In the genomic region with DNA sequence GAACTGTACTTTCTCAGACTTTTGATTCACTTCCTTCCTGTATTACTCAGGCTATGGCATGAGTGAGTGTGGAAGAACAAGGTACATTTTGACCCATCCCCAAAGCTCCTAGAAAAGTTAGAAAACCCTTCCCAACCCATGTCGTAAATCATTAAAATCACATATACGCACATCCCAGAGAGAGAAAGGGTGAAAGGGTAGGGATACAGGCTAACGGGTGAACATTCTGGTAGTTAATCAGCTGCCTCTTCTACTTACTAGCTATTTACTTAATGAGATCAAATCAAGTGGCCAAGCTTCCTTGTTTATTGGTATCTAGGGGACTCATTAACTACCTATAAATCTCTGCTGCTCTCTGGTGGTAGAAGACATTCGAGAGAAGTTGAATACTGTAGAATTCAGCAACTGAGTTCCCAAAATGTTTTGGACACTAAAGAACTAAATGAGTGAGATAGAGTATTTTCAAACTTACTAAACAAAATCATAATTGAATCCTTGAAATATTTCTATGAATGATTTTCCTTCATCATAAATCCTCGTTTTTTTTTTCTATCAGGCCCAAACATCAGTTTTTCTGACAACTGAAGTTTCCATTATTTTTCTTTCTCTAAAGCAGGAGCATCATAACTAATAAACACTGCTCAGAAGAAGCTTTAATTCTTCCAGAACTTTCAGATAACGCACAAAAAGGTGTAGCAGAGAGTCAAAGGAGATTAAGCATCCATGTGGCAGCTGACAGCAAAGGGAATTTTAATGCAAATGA, we compare ENCODE assay signal across 8 cellular contexts.
DNase-seq lines count a peak whose midpoint lies in the region; ATAC-seq and TF ChIP-seq lines count a peak whose summit lies in the region.

No MANE protein-coding gene starts in this region.

- POLR2A ChIA-PET in activated CD8-positive, alpha-beta T cell treated with anti-CD3 and anti-CD28 coated beads for 36 hours (lab: Charles Lee) = no interaction called here
- POLR2A ChIA-PET in activated CD8-positive, alpha-beta T cell treated with anti-CD3 and anti-CD28 coated beads, Interleukin-2, amount 10 ng/mL, durations not matched to agents 7 days and 5 days (lab: Charles Lee) = no interaction called here

- ATAC-seq in activated CD8-positive, alpha-beta T cell treated with anti-CD3 and anti-CD28 coated beads for 36 hours = no peak
- no peak for ATAC-seq in activated CD8-positive, alpha-beta T cell treated with anti-CD3 and anti-CD28 coated beads, Interleukin-2, amount 10 ng/mL, durations not matched to agents 7 days and 5 days
- ATAC-seq in mucosa of descending colon = peak; percentile 56
- no peak for ATAC-seq in HG02642 (IDR thresholded peaks at IDR 0.05; ENCODE audit: poor library complexity, unreplicated experiment)

- H3K27me3 Mint-ChIP-seq in activated CD8-positive, alpha-beta T cell treated with anti-CD3 and anti-CD28 coated beads for 36 hours = peaks cover 8% of the 10 kb centered on the region
- peaks cover 11% of the 10 kb centered on the region for H3K27me3 Mint-ChIP-seq in activated CD8-positive, alpha-beta T cell treated with anti-CD3 and anti-CD28 coated beads, Interleukin-2, amount 10 ng/mL, durations not matched to agents 7 days and 5 days (ENCODE audit: low read depth)

- CTCF ChIA-PET in activated CD8-positive, alpha-beta T cell treated with anti-CD3 and anti-CD28 coated beads for 36 hours (lab: Charles Lee) = interaction anchor here (0.6 to 2.3 kb wide), 13 partner anchors 10 to 731 kb away, joined by 3 to 13 read pairs (median 3); no protein-coding TSS in a partner anchor
- CTCF ChIA-PET in activated CD8-positive, alpha-beta T cell treated with anti-CD3 and anti-CD28 coated beads, Interleukin-2, amount 10 ng/mL, durations not matched to agents 7 days and 5 days (lab: Charles Lee) = interaction anchor here (0.6 to 1.9 kb wide), 5 partner anchors 15 to 443 kb away, joined by 3 to 10 read pairs (median 4); no protein-coding TSS in a partner anchor

- no peaks in the 10 kb centered on the region for H3K36me3 ChIP-seq in mucosa of descending colon (ENCODE audit: low read depth)
- no peaks in the 10 kb centered on the region for H3K36me3 ChIP-seq in effector memory CD4-positive, alpha-beta T cell (ENCODE audit: control insufficient read depth, insufficient read depth, low read length)

- intact Hi-C loops in activated CD8-positive, alpha-beta T cell treated with anti-CD3 and anti-CD28 coated beads for 36 hours (cut with micrococcal nuclease) = loop anchor here (2.0 kb wide), 1 partner anchor 125 kb away; no protein-coding TSS in a partner anchor
- intact Hi-C loops in mucosa of descending colon (cut with DNase I, micrococcal nuclease) = no loop called here

- H3K27ac Mint-ChIP-seq in activated CD8-positive, alpha-beta T cell treated with anti-CD3 and anti-CD28 coated beads for 36 hours = no peak overlapping the region
- H3K27ac Mint-ChIP-seq in activated CD8-positive, alpha-beta T cell treated with anti-CD3 and anti-CD28 coated beads, Interleukin-2, amount 10 ng/mL, durations not matched to agents 7 days and 5 days = no peak overlapping the region

- no peak overlapping the region for H3K27ac ChIP-seq in effector memory CD4-positive, alpha-beta T cell (ENCODE audit: insufficient read depth, low read length, poor library complexity, severe bottlenecking)

- no peaks in the 10 kb centered on the region for H3K9me3 ChIP-seq in mucosa of descending colon
- no peaks in the 10 kb centered on the region for H3K9me3 ChIP-seq in effector memory CD4-positive, alpha-beta T cell (ENCODE audit: control insufficient read depth, low read length)

- H3K9me3 Mint-ChIP-seq in activated CD8-positive, alpha-beta T cell treated with anti-CD3 and anti-CD28 coated beads for 36 hours = peaks cover 2% of the 10 kb centered on the region
- no peaks in the 10 kb centered on the region for H3K9me3 Mint-ChIP-seq in activated CD8-positive, alpha-beta T cell treated with anti-CD3 and anti-CD28 coated beads, Interleukin-2, amount 10 ng/mL, durations not matched to agents 7 days and 5 days (ENCODE audit: insufficient read depth)

- H3K4me1 Mint-ChIP-seq in activated CD8-positive, alpha-beta T cell treated with anti-CD3 and anti-CD28 coated beads for 36 hours (ENCODE audit: low read depth) = no peaks in the 10 kb centered on the region
- no peaks in the 10 kb centered on the region for H3K4me1 Mint-ChIP-seq in activated CD8-positive, alpha-beta T cell treated with anti-CD3 and anti-CD28 coated beads, Interleukin-2, amount 10 ng/mL, durations not matched to agents 7 days and 5 days (ENCODE audit: low read depth)

- H3K4me3 ChIP-seq in mucosa of descending colon = no peak overlapping the region
- H3K4me3 ChIP-seq in effector memory CD4-positive, alpha-beta T cell (ENCODE audit: insufficient read depth, low read depth, low read length, poor library complexity, severe bottlenecking) = no peak overlapping the region

- peak; percentile 40 for TF ChIP-seq CTCF in activated CD8-positive, alpha-beta T cell treated with anti-CD3 and anti-CD28 coated beads for 36 hours (IDR thresholded peaks at IDR 0.05)
- TF ChIP-seq CTCF in mucosa of descending colon (IDR thresholded peaks at IDR 0.05) = no peak

- H3K4me3 Mint-ChIP-seq in activated CD8-positive, alpha-beta T cell treated with anti-CD3 and anti-CD28 coated beads for 36 hours = no peak overlapping the region
- H3K4me3 Mint-ChIP-seq in activated CD8-positive, alpha-beta T cell treated with anti-CD3 and anti-CD28 coated beads, Interleukin-2, amount 10 ng/mL, durations not matched to agents 7 days and 5 days = no peak overlapping the region

- no peak for DNase-seq in activated CD8-positive, alpha-beta T cell treated with anti-CD3 and anti-CD28 coated beads for 36 hours
- DNase-seq in activated CD8-positive, alpha-beta T cell treated with anti-CD3 and anti-CD28 coated beads, Interleukin-2, amount 10 ng/mL, durations not matched to agents 7 days and 5 days = no peak
- DNase-seq in NCI-H748 treated with DMSO at 0.1 percent for 48 hours (lab: John Stamatoyannopoulos, UW) (peak; percentile 26), dermis blood vessel endothelial cell (peak; percentile 82), mucosa of descending colon (peak in 1 of 3 donors; percentile 40), 8988T (no peak)
- DNase-seq in effector memory CD4-positive, alpha-beta T cell = no peak

- H3K4me1 ChIP-seq in mucosa of descending colon (ENCODE audit: low read depth) = peaks cover 2% of the 10 kb centered on the region
- no peaks in the 10 kb centered on the region for H3K4me1 ChIP-seq in effector memory CD4-positive, alpha-beta T cell (ENCODE audit: control insufficient read depth, insufficient read depth, low read length, poor library complexity, severe bottlenecking)

- H3K36me3 Mint-ChIP-seq in activated CD8-positive, alpha-beta T cell treated with anti-CD3 and anti-CD28 coated beads for 36 hours (ENCODE audit: low read depth) = no peaks in the 10 kb centered on the region
- no peaks in the 10 kb centered on the region for H3K36me3 Mint-ChIP-seq in activated CD8-positive, alpha-beta T cell treated with anti-CD3 and anti-CD28 coated beads, Interleukin-2, amount 10 ng/mL, durations not matched to agents 7 days and 5 days (ENCODE audit: low read depth)

- no peaks in the 10 kb centered on the region for H3K27me3 ChIP-seq in effector memory CD4-positive, alpha-beta T cell (replicated peaks; ENCODE audit: control insufficient read depth, insufficient read depth, low read length, poor library complexity, severe bottlenecking)

Comparison
In these comparisons a context has a peak if more than half of its experiments do, and no peak if none do; other contexts are left out.
1. DNase-seq: peak in NCI-H748 treated with DMSO at 0.1 percent for 48 hours (single experiment) and dermis blood vessel endothelial cell (single experiment); none in activated CD8-positive, alpha-beta T cell treated with anti-CD3 and anti-CD28 coated beads for 36 hours (single experiment), activated CD8-positive, alpha-beta T cell treated with anti-CD3 and anti-CD28 coated beads, Interleukin-2, amount 10 ng/mL, durations not matched to agents 7 days and 5 days (single experiment), 8988T (single experiment) and effector memory CD4-positive, alpha-beta T cell (0 of 3).